In the genomic region with DNA sequence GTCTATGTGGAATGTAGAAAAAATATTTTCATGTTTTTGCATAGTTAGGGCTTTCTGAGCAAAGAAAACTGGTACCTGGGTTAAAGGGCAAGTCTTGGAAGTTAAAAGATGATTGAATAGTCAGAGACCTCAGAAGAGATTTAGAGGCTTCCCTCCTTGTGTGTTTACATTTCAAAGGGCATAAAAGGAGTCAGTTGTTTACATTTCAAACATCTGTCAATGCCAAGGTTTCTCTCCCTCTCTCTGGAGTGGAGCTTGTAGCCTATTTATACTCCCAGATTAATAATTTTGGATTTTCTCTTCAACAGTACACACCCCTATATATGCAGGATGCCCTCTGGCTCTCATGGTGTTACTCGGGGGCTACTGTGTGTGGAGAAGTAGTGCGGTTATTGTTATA, we compare ENCODE assay signal across 32 cellular contexts. TPM values are rescaled to one million over a fixed set of nuclear protein-coding genes. Genes with fewer than 3 reads are reported as not detected.
"Had no signal": no experiment of that assay in that cellular context is flagged by ENCODE, and none has a peak within 500 bp of the region (broad histone marks: within the 10 kb centered on the region; RNA-seq: fewer than 3 reads in every experiment).

No MANE protein-coding gene starts in this region.

- H3K27ac ChIP-seq: brain microvascular endothelial cell, VCaP had no signal

- DNase-seq: activated B cell treated with CpG ODN at 0.5 μM for 24 hours; activated CD4-positive, alpha-beta memory T cell treated with anti-CD3 and anti-CD28 coated beads for 36 hours; activated CD4-positive, alpha-beta T cell treated with anti-CD3 and anti-CD28 coated beads for 4 hours; activated CD4-positive, alpha-beta T cell treated with anti-CD3 and anti-CD28 coated beads, Interleukin-2, amount 50 U/mL, for 1 hour; activated CD4-positive, CD25-positive, alpha-beta regulatory T cell treated with anti-CD3 and anti-CD28 coated beads, Interleukin-2, amount 50 U/mL, for 72 hours; activated CD8-positive, alpha-beta memory T cell treated with anti-CD3 and anti-CD28 coated beads, Interleukin-2, amount 50 U/mL, for 4 hours; activated gamma-delta T cell treated with Interleukin-2 at 50 U/mL for 16 hours; activated naive CD4-positive, alpha-beta T cell treated with anti-CD3 and anti-CD28 coated beads for 36 hours; activated T-cell treated with anti-CD3 and anti-CD28 coated beads for 4 hours; activated T-cell treated with anti-CD3 and anti-CD28 coated beads, Interleukin-2, amount 50 U/mL, for 4 hours; amniotic stem cell; aorta; brain microvascular endothelial cell; central memory CD4-positive, alpha-beta T cell; NCI-H1105; NCI-H1417 treated with DMSO at 0.1 percent for 48 hours; NCI-H1694; NCI-H1930; NCI-H2081 treated with DMSO at 0.1 percent for 48 hours; NCI-H226; NCI-H524; NCI-H69; NCI-H82; NK-92 treated with Interleukin-12 subunit alpha and Interleukin-12 subunit beta, amount 100 ng/mL, for 24 hours; Right ventricle myocardium superior; SW 1271; T-helper 1 cell; T-helper 2 cell; T-helper 9 cell had no signal

- ATAC-seq: activated naive CD4-positive, alpha-beta T cell treated with anti-CD3 and anti-CD28 coated beads, Interleukin-2, amount 50 U/mL, for 72 hours; activated T-cell treated with anti-CD3 and anti-CD28 coated beads, Interleukin-2, amount 50 U/mL, for 4 hours had no signal

- H3K36me3 ChIP-seq: brain microvascular endothelial cell had no signal

RNA-seq across cellular contexts. Expression of a gene that starts 8.6 kb away (rescaled TPM):
- total RNA-seq: activated B cell treated with CpG ODN at 0.5 μM for 24 hours; activated CD4-positive, alpha-beta memory T cell treated with anti-CD3 and anti-CD28 coated beads for 36 hours; activated naive CD4-positive, alpha-beta T cell treated with anti-CD3 and anti-CD28 coated beads, Interleukin-2, amount 50 U/mL, for 72 hours; activated T-cell treated with anti-CD3 and anti-CD28 coated beads, Interleukin-2, amount 50 U/mL, for 4 hours; MCF 10A; Right ventricle myocardium superior had no signal
- polyA plus RNA-seq: aorta had no signal
